Comparison of ENCODE assay signal across 22 cellular contexts in the genomic region with DNA sequence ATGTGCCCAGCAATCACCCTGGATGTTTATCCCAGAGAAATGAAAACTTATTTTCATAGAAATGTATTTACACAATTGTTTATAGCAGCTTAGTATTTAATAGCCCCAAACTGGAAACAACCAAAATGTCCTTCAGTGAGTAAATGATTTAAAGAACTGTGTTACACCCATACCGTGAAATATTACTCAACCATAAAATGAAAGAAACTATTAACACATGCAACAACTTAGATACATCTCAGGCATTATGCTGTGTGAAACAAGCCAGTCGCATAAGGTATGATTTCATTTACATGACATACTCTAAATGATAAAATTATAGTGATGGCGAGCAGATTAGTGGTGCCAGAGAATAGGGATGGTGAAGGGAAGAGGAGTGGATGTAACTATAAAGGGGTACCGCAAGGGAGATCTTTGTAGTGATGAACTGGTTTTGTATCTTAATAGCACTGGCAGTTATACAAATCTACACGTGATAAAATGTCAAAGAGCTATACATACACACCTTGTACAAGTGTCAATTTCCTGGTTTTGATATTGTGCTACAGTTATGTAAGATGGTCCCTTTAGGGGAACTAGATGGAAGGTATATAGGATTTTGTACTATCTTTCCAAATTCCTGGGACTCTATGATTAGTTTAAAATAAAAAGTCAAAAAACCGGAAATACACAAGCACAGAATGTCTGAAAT. TPM values are rescaled to one million over a fixed set of nuclear protein-coding genes. Genes with fewer than 3 reads are reported as not detected.
DNase-seq lines count a peak whose midpoint lies in the region; ATAC-seq, FAIRE-seq and TF ChIP-seq lines count a peak whose summit lies in the region.
"Had no signal": no experiment of that assay in that cellular context is flagged by ENCODE, and none has a peak within 500 bp of the region (broad histone marks: within the 10 kb centered on the region; RNA-seq: fewer than 3 reads in every experiment).

No MANE protein-coding gene starts in this region.

- ATAC-seq in GM18909 (IDR thresholded peaks at IDR 0.05; ENCODE audit: poor library complexity, unreplicated experiment), result peak; percentile 70
- ATAC-seq in HG03354 (IDR thresholded peaks at IDR 0.05; ENCODE audit: poor library complexity, severe bottlenecking, unreplicated experiment), result peak; percentile 48
- ATAC-seq in left colon, result peak; percentile 80
- ATAC-seq in GM19455 (IDR thresholded peaks at IDR 0.05; ENCODE audit: unreplicated experiment), result no peak
- ATAC-seq: Panc1 had no signal

- DNase-seq in GM12892 (ENCODE audit: insufficient read length) (no peak), left colon (no peak), activated gamma-delta T cell treated with Interleukin-2 at 50 U/mL for 16 hours (no peak)
- DNase-seq in activated CD4-positive, alpha-beta T cell treated with anti-CD3 and anti-CD28 coated beads for 1 hour, result no peak
- DNase-seq: CD4-positive, CD25-positive, alpha-beta regulatory T cell; DMS53; H7; IMR-90; KG1; NCI-H1048; NCI-H1417; NCI-H1694; NCI-H2081; NCI-H2227 treated with DMSO at 0.1 percent for 48 hours; NCI-H526 treated with DMSO at 0.1 percent for 48 hours; SHP77 treated with DMSO at 0.1 percent for 48 hours; T-helper 1 cell had no signal

- peak; percentile 73 for FAIRE-seq in GM12892 (lab: Jason Lieb, UNC)

- intact Hi-C loops in left colon (cut with DNase I, micrococcal nuclease), result no loop called here

- no peak for TF ChIP-seq POLR2A in GM12892 (IDR thresholded peaks at IDR 0.05; ENCODE audit: low read depth, low read length)

RNA-seq across cellular contexts. Expression of a gene that starts 40.5 kb away (rescaled TPM):
- 12.8 TPM for polyA plus RNA-seq in GM12892 (2012; ENCODE audit: missing spikeins)
- total RNA-seq in left colon, result 1 to 10 TPM; 8.9 to 9.7 TPM
- total RNA-seq: A172 had no signal
- polyA plus RNA-seq: IMR-90 had no signal
